ENCODE assay signal across 1 cellular context in the genomic region with DNA sequence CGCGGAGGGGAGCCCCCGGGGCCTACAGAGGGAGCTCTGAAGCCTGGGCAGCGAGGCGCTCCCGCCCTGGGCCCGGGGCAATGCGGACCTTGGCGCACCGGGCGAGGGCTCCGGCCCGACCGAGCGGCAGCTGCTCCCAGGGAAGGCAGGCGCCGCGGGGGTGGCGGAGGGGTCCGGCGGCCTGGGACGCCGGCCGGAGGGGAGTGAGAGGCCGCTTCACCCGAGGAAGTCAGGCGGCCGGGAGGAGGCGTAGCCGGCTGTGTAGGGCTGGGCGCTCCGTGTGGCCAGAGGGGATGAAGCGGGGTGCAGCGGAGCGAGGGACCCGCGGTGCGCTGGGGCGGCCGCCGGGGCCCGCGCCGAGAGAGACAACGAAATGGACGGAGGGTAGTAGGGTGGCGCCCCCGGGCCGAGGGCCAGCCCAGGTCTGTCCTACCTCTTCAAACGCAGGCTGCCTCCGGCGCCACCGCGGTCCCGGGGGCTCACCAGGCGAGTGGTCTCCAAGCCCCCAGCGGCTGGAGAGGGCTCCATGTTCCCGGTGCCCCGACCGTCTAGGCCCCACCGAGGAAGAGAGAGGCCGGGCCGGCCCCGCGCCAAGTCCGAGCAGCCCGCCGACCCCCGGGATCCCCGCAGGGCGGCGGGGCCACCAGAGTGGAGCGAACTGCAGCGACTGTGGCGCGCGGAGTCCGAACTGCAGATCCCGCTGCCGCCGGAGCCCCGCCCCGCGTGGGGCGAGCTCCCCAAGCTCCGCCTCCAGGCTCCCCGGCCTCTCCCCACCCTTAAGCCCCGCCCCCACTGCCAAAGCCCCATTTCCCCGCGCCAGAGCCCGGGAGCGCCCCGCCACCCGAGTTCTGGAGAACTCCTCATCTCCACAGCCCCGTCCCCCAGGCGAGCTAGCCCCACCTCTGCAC.
TF ChIP-seq lines count a peak whose summit lies in the region.

A gene with protein sequence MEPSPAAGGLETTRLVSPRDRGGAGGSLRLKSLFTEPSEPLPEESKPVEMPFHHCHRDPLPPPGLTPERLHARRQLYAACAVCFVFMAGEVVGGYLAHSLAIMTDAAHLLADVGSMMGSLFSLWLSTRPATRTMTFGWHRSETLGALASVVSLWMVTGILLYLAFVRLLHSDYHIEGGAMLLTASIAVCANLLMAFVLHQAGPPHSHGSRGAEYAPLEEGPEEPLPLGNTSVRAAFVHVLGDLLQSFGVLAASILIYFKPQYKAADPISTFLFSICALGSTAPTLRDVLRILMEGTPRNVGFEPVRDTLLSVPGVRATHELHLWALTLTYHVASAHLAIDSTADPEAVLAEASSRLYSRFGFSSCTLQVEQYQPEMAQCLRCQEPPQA (minus strand): TSS at position 669 of the 908 bp plus-strand sequence. CDS start 141 bp downstream, at position 528.

TF ChIP-seq in WTC11, 78 proteins besides CTCF, POLR2A, EP300 and RAD21 (continued from another document):
- TF ChIP-seq, protein P1, sequence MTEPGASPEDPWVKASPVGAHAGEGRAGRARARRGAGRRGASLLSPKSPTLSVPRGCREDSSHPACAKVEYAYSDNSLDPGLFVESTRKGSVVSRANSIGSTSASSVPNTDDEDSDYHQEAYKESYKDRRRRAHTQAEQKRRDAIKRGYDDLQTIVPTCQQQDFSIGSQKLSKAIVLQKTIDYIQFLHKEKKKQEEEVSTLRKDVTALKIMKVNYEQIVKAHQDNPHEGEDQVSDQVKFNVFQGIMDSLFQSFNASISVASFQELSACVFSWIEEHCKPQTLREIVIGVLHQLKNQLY (CRISPR knock-in tag; IDR thresholded peaks at IDR 0.05): no peak
- TF ChIP-seq FOXP1 (CRISPR knock-in tag; IDR thresholded peaks at IDR 0.05; ENCODE audit: borderline replicate concordance) (peak; percentile 29; the same call in 1 of the 2 replicates), ZNF138 (CRISPR knock-in tag; conservative IDR thresholded peaks at IDR 0.05) (no peak), ZNF416 (CRISPR knock-in tag; IDR thresholded peaks at IDR 0.05) (no peak)
TF ChIP-seq in WTC11: peak in this region for 5.
